9 cellular contexts compared by ENCODE assay signal in genomic region chr11:68870470-68870869, GRCh38. TPM values are rescaled to one million over a fixed set of nuclear protein-coding genes. Genes with fewer than 3 reads are reported as not detected.
DNase-seq lines count a peak whose midpoint lies in the region; ATAC-seq and TF ChIP-seq lines count a peak whose summit lies in the region.
"Had no signal": no experiment of that assay in that cellular context is flagged by ENCODE, and none has a peak within 500 bp of the region (broad histone marks: within the 10 kb centered on the region; RNA-seq: fewer than 3 reads in every experiment).

No MANE protein-coding gene starts in this region.

- peak overlapping the region; percentile 15 for H2AFZ ChIP-seq in smooth muscle cell (ENCODE audit: low read depth)

- WGBS in smooth muscle cell (ENCODE audit: low lambda C conversion rate), result 52% methylated on average over 9 of the region's 9 CpGs

- H3K27me3 ChIP-seq in iPS-15b (ENCODE audit: control insufficient read depth, insufficient read depth, low read length), result no peaks in the 10 kb centered on the region
- H3K27me3 ChIP-seq in smooth muscle cell (ENCODE audit: low read depth), result no peaks in the 10 kb centered on the region

- DNase-seq in NCI-H510A treated with DMSO at 0.1 percent for 48 hours (lab: John Stamatoyannopoulos, UW) (peak; percentile 26), NCI-H510A (lab: John Stamatoyannopoulos, UW) (no peak), smooth muscle cell (lab: John Stamatoyannopoulos, UW; ENCODE audit: unreplicated experiment) (no peak), ecto neural progenitor cell (ENCODE audit: low spot score) (no peak), cerebellum (ENCODE audit: low spot score) (no peak)

- H3K79me2 ChIP-seq in smooth muscle cell (ENCODE audit: low read depth), result no peaks in the 10 kb centered on the region

- H3K36me3 ChIP-seq in iPS-15b (ENCODE audit: control insufficient read depth, insufficient read depth, low read length) (no peaks in the 10 kb centered on the region), smooth muscle cell (ENCODE audit: low read depth) (no peaks in the 10 kb centered on the region)

- no peaks in the 10 kb centered on the region for H4K20me1 ChIP-seq in smooth muscle cell (ENCODE audit: low read depth)

- H3K9me3 ChIP-seq in iPS-15b (ENCODE audit: control insufficient read depth, insufficient read depth, low read length) (no peaks in the 10 kb centered on the region), smooth muscle cell (replicated peaks; ENCODE audit: low read depth) (no peaks in the 10 kb centered on the region)

- no peak overlapping the region for H3K27ac ChIP-seq in VCaP
- no peak overlapping the region for H3K27ac ChIP-seq in smooth muscle cell (ENCODE audit: low read depth)
- H3K27ac ChIP-seq: SK-N-MC had no signal

- ATAC-seq in HG02759 (IDR thresholded peaks at IDR 0.05; ENCODE audit: unreplicated experiment), result no peak

- H3K4me1 ChIP-seq in iPS-15b (ENCODE audit: control insufficient read depth, insufficient read depth, low read length), result peaks cover 7% of the 10 kb centered on the region
- no peaks in the 10 kb centered on the region for H3K4me1 ChIP-seq in smooth muscle cell (ENCODE audit: low read depth)

- H3K4me3 ChIP-seq in iPS-15b (ENCODE audit: low read depth, low read length) (peak overlapping the region; percentile 27), smooth muscle cell (peak overlapping the region; percentile 56)
- H3K4me3 ChIP-seq: SK-N-MC had no signal

- TF ChIP-seq CTCF in VCaP (conservative IDR thresholded peaks at IDR 0.05) (peak; percentile 13; the same call in 1 of the 2 replicates), smooth muscle cell (IDR thresholded peaks at IDR 0.05; ENCODE audit: borderline replicate concordance, insufficient read depth, poor library complexity, severe bottlenecking) (no peak)

- no peak overlapping the region for H3K9ac ChIP-seq in iPS-15b (ENCODE audit: low read depth, low read length)
- H3K9ac ChIP-seq in smooth muscle cell (ENCODE audit: low read depth), result no peak overlapping the region

- peak overlapping the region; percentile 92 for H3K4me2 ChIP-seq in smooth muscle cell

- H3F3A ChIP-seq in smooth muscle cell (ENCODE audit: low read depth), result no peaks in the 10 kb centered on the region

RNA-seq across cellular contexts. Expression of gene CPT1A, which starts 28.8 kb away (rescaled TPM):
- total RNA-seq in smooth muscle cell, result 1.7 and 1.9 TPM in 2 replicates
- polyA plus RNA-seq in smooth muscle cell, result 0.24 and 0.98 TPM in 2 replicates
- 10.2 TPM for total RNA-seq in cerebellum

RNA-seq across cellular contexts. Expression of gene MRPL21, which starts 33.2 kb away (rescaled TPM):
- total RNA-seq in smooth muscle cell (41.2 and 49.3 TPM in 2 replicates), cerebellum (25.0 TPM)
- polyA plus RNA-seq in smooth muscle cell, result 110 and 116 TPM in 2 replicates

RNA-seq across cellular contexts. Expression of gene IGHMBP2, which starts 33.2 kb away (rescaled TPM):
- total RNA-seq in smooth muscle cell (9.5 and 13.3 TPM in 2 replicates), cerebellum (15.3 TPM)
- 12.1 and 13.2 TPM in 2 replicates for polyA plus RNA-seq in smooth muscle cell
